In the genomic region with DNA sequence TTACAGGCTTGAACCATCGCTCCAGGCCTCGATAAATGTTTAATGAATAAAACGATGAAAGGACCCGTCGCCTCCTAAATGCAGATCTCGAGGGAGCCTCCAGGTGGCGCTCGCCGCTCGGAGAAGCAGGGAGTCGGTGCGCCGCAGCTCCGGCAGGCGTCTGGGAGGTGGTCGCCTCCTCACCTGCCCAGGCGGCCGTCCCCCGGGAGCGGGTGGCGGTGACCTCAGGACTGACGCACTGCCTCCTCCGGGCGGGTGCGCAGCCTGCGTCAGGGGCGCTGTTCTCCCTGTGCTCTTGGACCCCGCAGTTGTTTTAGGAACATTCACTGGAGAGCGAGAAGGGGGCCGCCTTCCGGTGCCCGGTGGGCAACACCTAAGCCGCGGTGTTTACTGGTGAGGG, we compare ENCODE assay signal across 8 cellular contexts. TPM values are rescaled to one million over a fixed set of nuclear protein-coding genes. Genes with fewer than 3 reads are reported as not detected.
DNase-seq lines count a peak whose midpoint lies in the region; ATAC-seq and TF ChIP-seq lines count a peak whose summit lies in the region.

No MANE protein-coding gene starts in this region.

- H3K4me3 Mint-ChIP-seq in CD8-positive, alpha-beta memory T cell, result peak overlapping the region in 2 of 7 donors; percentile 22 to 52

- peaks cover 0 to 15% (median 4%) of the 10 kb centered on the region in 3 donors for H3K4me1 Mint-ChIP-seq in CD8-positive, alpha-beta memory T cell

- H3K36me3 Mint-ChIP-seq in CD8-positive, alpha-beta memory T cell, result no peaks in the 10 kb centered on the region

- peak; percentile 58 to 77 (median 65) for DNase-seq in CD8-positive, alpha-beta memory T cell
- DNase-seq in HEK293T (ENCODE audit: extremely low spot score) (peak; percentile 86), NCI-H69 (lab: John Stamatoyannopoulos, UW) (peak; percentile 65), epidermal melanocyte (ENCODE audit: insufficient read length, low spot score) (peak; percentile 26), midbrain (lab: John Stamatoyannopoulos, UW) (peak; percentile 54)
- DNase-seq in activated CD8-positive, alpha-beta memory T cell treated with anti-CD3 and anti-CD28 coated beads, Interleukin-2, amount 50 U/mL, for 48 hours, result peak; percentile 91
- peak; percentile 37 to 47 for DNase-seq in stimulated activated CD8-positive, alpha-beta memory T cell treated with anti-CD3 and anti-CD28 coated beads, Interleukin-2, amount 100 ng/mL, for 1 hour (ENCODE audit: low read depth in 2 of 2)

- ATAC-seq in HG02623 (IDR thresholded peaks at IDR 0.05; ENCODE audit: unreplicated experiment), result no peak

- H3K27ac ChIP-seq in CD8-positive, alpha-beta memory T cell (ENCODE audit: low read depth, low read length), result no peak overlapping the region

- H3K27ac Mint-ChIP-seq in CD8-positive, alpha-beta memory T cell, result peak overlapping the region in 1 of 8 donors; percentile 75

- H3K27me3 ChIP-seq in CD8-positive, alpha-beta memory T cell (ENCODE audit: insufficient read depth, low read length, poor library complexity, severe bottlenecking), result no peaks in the 10 kb centered on the region

- H3K9me3 ChIP-seq in CD8-positive, alpha-beta memory T cell (ENCODE audit: low read length), result no peaks in the 10 kb centered on the region

- no peaks in the 10 kb centered on the region for H3K9me3 Mint-ChIP-seq in CD8-positive, alpha-beta memory T cell

- H3K27me3 Mint-ChIP-seq in CD8-positive, alpha-beta memory T cell, result peaks cover 13 to 31% of the 10 kb centered on the region in 2 donors

- no peaks in the 10 kb centered on the region for H3K36me3 ChIP-seq in CD8-positive, alpha-beta memory T cell (ENCODE audit: insufficient read depth, low read length)

- peaks cover 3% of the 10 kb centered on the region for H3K4me1 ChIP-seq in CD8-positive, alpha-beta memory T cell (ENCODE audit: insufficient read depth, low read length)

- CTCF ChIA-PET in CD8-positive, alpha-beta memory T cell (lab: Charles Lee), result interaction anchor here (0.7 to 1.9 kb wide), 11 partner anchors 9 to 715 kb away, joined by 3 to 9 read pairs (median 3); no protein-coding TSS in a partner anchor
- CTCF ChIA-PET in HEK293T (lab: Yijun Ruan, JAX), result interaction anchor here (0.8 kb wide), 1 partner anchor 424 kb away, joined by 4 read pairs; no protein-coding TSS in a partner anchor

- H3K4me3 ChIP-seq in CD8-positive, alpha-beta memory T cell (ENCODE audit: low read length), result no peak overlapping the region

- POLR2A ChIA-PET in CD8-positive, alpha-beta memory T cell (lab: Charles Lee), result no interaction called here
- POLR2A ChIA-PET in HEK293T (lab: Yijun Ruan, JAX), result no interaction called here

TF ChIP-seq in HEK293T, 16 proteins besides CTCF, POLR2A, EP300 and RAD21:
- TF ChIP-seq HDGF (IDR thresholded peaks at IDR 0.05; ENCODE audit: borderline replicate concordance), result no peak
- peak; percentile 29; the same call in 1 of the 2 replicates for TF ChIP-seq CTBP1 (IDR thresholded peaks at IDR 0.05; ENCODE audit: borderline replicate concordance)
- no peak for TF ChIP-seq ARNT (IDR thresholded peaks at IDR 0.05)

RNA-seq across cellular contexts. Expression of a gene that starts 38.6 kb away (rescaled TPM):
- total RNA-seq in CD8-positive, alpha-beta memory T cell, result 10 to 100 TPM; 67.8 to 68.6 TPM
- 131 TPM for polyA plus RNA-seq in CD8-positive, alpha-beta memory T cell

Comparison
In these comparisons a context has a peak if more than half of its experiments do, and no peak if none do; other contexts are left out.
1. DNase-seq: peak in every context shown above with its lines; median percentile 91 in activated CD8-positive, alpha-beta memory T cell treated with anti-CD3 and anti-CD28 coated beads, Interleukin-2, amount 50 U/mL, for 48 hours; 86 in HEK293T; 65 in CD8-positive, alpha-beta memory T cell; 65 in NCI-H69; 54 in midbrain; 42 in stimulated activated CD8-positive, alpha-beta memory T cell treated with anti-CD3 and anti-CD28 coated beads, Interleukin-2, amount 100 ng/mL, for 1 hour; 26 in epidermal melanocyte.